ENCODE assay signal across 18 cellular contexts in the genomic region with DNA sequence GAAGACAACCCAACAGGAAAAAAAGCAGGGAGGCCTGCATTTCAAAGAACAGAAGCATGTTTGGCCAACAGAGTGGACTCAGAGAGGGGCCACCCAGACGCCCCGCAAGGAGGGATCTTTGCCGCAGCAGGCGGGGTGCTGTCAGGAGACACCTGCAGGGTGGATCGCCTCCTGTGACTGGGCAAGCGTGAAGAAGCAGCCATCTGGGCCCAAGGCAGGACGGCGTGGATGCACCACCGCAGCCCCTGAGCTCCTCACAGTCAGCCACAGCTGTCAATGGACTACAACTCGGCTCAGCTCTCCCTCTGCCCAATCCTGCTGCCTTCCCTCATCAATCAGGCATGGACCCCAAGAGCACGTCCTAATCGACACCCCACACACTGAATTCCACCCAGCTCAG.
"Had no signal": no experiment of that assay in that cellular context is flagged by ENCODE, and none has a peak within 500 bp of the region (broad histone marks: within the 10 kb centered on the region; RNA-seq: fewer than 3 reads in every experiment).

No MANE protein-coding gene starts in this region.

- ATAC-seq: heart left ventricle, sciatic nerve had no signal

- H3K27ac Mint-ChIP-seq: naive B cell, nephron had no signal

- H3K4me3 Mint-ChIP-seq: naive B cell, nephron had no signal

- DNase-seq: cortex of kidney; effector CD8-positive, alpha-beta T cell; foreskin melanocyte; hippocampal formation; kidney glomerular epithelial cell; mesendoderm; naive B cell; occipital lobe; spleen; stimulated activated CD4-positive, alpha-beta T cell treated with anti-CD3 and anti-CD28 coated beads, Interleukin-15, amount 100 ng/mL, for 24 hours; stimulated activated CD4-positive, alpha-beta T cell treated with anti-CD3 and anti-CD28 coated beads, Interleukin-1b, Interleukin-23, amount 100 ng/mL, for 48 hours; stimulated activated CD4-positive, alpha-beta T cell treated with anti-CD3 and anti-CD28 coated beads, Interleukin-4, amount 100 ng/mL, for 24 hours; stimulated activated naive CD4-positive, alpha-beta T cell; stomach; transverse colon had no signal

- H3K9me3 Mint-ChIP-seq: nephron had no signal

- H3K4me1 Mint-ChIP-seq: nephron had no signal

- H3K36me3 Mint-ChIP-seq: naive B cell had no signal
